Comparison of ENCODE assay signal across 9 cellular contexts in genomic region chr1:51594716-51595115, GRCh38.
"Had no signal": no experiment of that assay in that cellular context is flagged by ENCODE, and none has a peak within 500 bp of the region (broad histone marks: within the 10 kb centered on the region; RNA-seq: fewer than 3 reads in every experiment).

No MANE protein-coding gene starts in this region.

- DNase-seq: GM23248, GOT3, H9, HCEC 1CT, HFFc6 had no signal

- H3K27ac Mint-ChIP-seq: H9, HFFc6 had no signal

- H3K9ac ChIP-seq: GM23248 had no signal

- H3K27ac ChIP-seq: GM23248 had no signal

- H3K4me3 Mint-ChIP-seq: H9, HFFc6 had no signal

- FAIRE-seq: H1, H54 had no signal

- H2AFZ ChIP-seq: GM23248 had no signal

- H3K9me3 Mint-ChIP-seq: H9, HFFc6 had no signal

- H3K36me3 ChIP-seq: HAP-1 had no signal

- H3K4me3 ChIP-seq: GM23248, HAP-1 had no signal

- H3K9me3 ChIP-seq: HAP-1 had no signal

- ATAC-seq: HCT116 had no signal
